Comparison of ENCODE assay signal across 31 cellular contexts in the genomic region with DNA sequence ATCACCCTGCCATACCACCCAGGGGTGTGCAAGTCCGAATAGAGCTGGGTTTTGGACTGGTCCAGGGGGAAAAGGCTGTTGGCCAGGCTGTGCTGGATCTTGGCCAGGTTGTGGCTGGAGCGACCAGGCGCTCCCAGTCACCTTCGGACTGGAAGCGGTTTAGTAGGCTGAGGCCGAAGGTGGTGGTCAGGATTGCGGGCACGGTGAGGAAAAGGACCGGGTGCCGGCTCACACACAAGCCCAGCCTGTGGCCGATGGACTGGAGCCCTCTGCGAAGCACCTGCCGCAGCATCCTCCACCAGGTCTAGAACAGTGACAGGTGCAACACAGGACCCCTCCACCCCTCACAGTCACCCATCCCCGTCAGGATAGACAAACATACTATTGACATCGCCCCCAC.
"Had no signal": no experiment of that assay in that cellular context is flagged by ENCODE, and none has a peak within 500 bp of the region (broad histone marks: within the 10 kb centered on the region; RNA-seq: fewer than 3 reads in every experiment).

No MANE protein-coding gene starts in this region.

- ATAC-seq: left cardiac atrium; left lobe of liver; left ventricle myocardium superior; naive thymus-derived CD8-positive, alpha-beta T cell; pancreas; right cardiac atrium; sciatic nerve; stimulated activated naive B cell treated with anti-CD40 and anti-IgM and Interleukin-4, amounts not matched to agents 10 μg/mL and 1 μg/mL and 100 μg/mL, for 72 hours; stimulated activated naive CD8-positive, alpha-beta T cell treated with anti-CD3 and anti-CD28 coated beads, Interleukin-15, Interleukin-2, amounts not matched to agents 100 U/mL and 50 U/mL, for 24 hours had no signal

- H3K27ac Mint-ChIP-seq: naive thymus-derived CD8-positive, alpha-beta T cell; nephron; stimulated activated naive B cell treated with anti-CD40 and anti-IgM and Interleukin-4, amounts not matched to agents 10 μg/mL and 1 μg/mL and 100 μg/mL, for 72 hours had no signal

- H3K27me3 ChIP-seq: hepatocyte, pancreas, stomach, testis, thyroid gland, transverse colon, upper lobe of left lung had no signal

- H3K4me1 ChIP-seq: lower lobe of right lung, pancreas, prostate gland, stomach, testis, thyroid gland, transverse colon, upper lobe of left lung had no signal

- H3K9me3 ChIP-seq: lower lobe of right lung, pancreas, prostate gland, testis, thyroid gland had no signal

- H3K4me3 ChIP-seq: hepatocyte, lower lobe of right lung, pancreas, prostate gland, skin epidermis, stomach, testis, thyroid gland, transverse colon, upper lobe of left lung had no signal

- H3K4me3 Mint-ChIP-seq: naive thymus-derived CD8-positive, alpha-beta T cell; nephron; neural crest cell; stimulated activated naive B cell treated with anti-CD40 and anti-IgM and Interleukin-4, amounts not matched to agents 10 μg/mL and 1 μg/mL and 100 μg/mL, for 72 hours had no signal

- H3K27ac ChIP-seq: hepatocyte, lower lobe of right lung, pancreas, prostate gland, skin epidermis, stomach, testis, thyroid gland, transverse colon, upper lobe of left lung had no signal

- H3K36me3 Mint-ChIP-seq: stimulated activated naive B cell treated with anti-CD40 and anti-IgM and Interleukin-4, amounts not matched to agents 10 μg/mL and 1 μg/mL and 100 μg/mL, for 72 hours had no signal

- H3K4me1 Mint-ChIP-seq: neural crest cell; stimulated activated naive B cell treated with anti-CD40 and anti-IgM and Interleukin-4, amounts not matched to agents 10 μg/mL and 1 μg/mL and 100 μg/mL, for 72 hours had no signal

- FAIRE-seq: pancreas, urothelium cell line had no signal

- DNase-seq: islet precursor cell; kidney glomerular epithelial cell; left cardiac atrium; left ventricle myocardium superior; lower lobe of right lung; mammary epithelial cell; mesenchymal stem cell; naive thymus-derived CD8-positive, alpha-beta T cell; nucleus accumbens; retina; stimulated activated CD4-positive, alpha-beta T cell treated with anti-CD3 and anti-CD28 coated beads, Interleukin-12 subunit alpha, Interleukin-12 subunit beta, amount 100 ng/mL, for 4 hours; stimulated activated CD4-positive, alpha-beta T cell treated with anti-CD3 and anti-CD28 coated beads, Interleukin-15, amount 100 ng/mL, for 24 hours; stimulated activated CD4-positive, alpha-beta T cell treated with anti-CD3 and anti-CD28 coated beads, Interleukin-2, amount 100 ng/mL, for 24 hours; stimulated activated CD4-positive, alpha-beta T cell treated with anti-CD3 and anti-CD28 coated beads, Interleukin-4, amount 100 ng/mL, for 1 hour; stimulated activated naive B cell treated with anti-CD40 and anti-IgM and Interleukin-4, amounts not matched to agents 10 μg/mL and 1 μg/mL and 100 μg/mL, for 72 hours; stimulated activated naive CD8-positive, alpha-beta T cell treated with anti-CD3 and anti-CD28 coated beads, Interleukin-15, Interleukin-2, amounts not matched to agents 100 U/mL and 50 U/mL, for 24 hours; stomach; testis; thyroid gland; transverse colon had no signal

- H3K27me3 Mint-ChIP-seq: naive thymus-derived CD8-positive, alpha-beta T cell; stimulated activated naive B cell treated with anti-CD40 and anti-IgM and Interleukin-4, amounts not matched to agents 10 μg/mL and 1 μg/mL and 100 μg/mL, for 72 hours had no signal

- H3K36me3 ChIP-seq: lower lobe of right lung, pancreas, prostate gland, stomach, thyroid gland, transverse colon, upper lobe of left lung had no signal
